Comparison of ENCODE assay signal across 7 cellular contexts in genomic region chr7:926061-927030, GRCh38. TPM values are rescaled to one million over a fixed set of nuclear protein-coding genes. Genes with fewer than 3 reads are reported as not detected.
A peak's percentile ranks its signal among the peaks of the same experiment; 100 is the strongest.
DNase-seq lines count a peak whose midpoint lies in the region; ATAC-seq lines count a peak whose summit lies in the region.
"Had no signal": no experiment of that assay in that cellular context is flagged by ENCODE, and none has a peak within 500 bp of the region (broad histone marks: within the 10 kb centered on the region; RNA-seq: fewer than 3 reads in every experiment).

No MANE protein-coding gene starts in this region.

- H3K27ac ChIP-seq in temporal lobe (ENCODE audit: low read depth, low read length) = peak overlapping the region; percentile 99

- in situ Hi-C loops in KBM-7 (cut with MboI; ENCODE audit: low pct_unique_long_range_greater_than_20kb, low sequenced_read_pairs) = no loop called here

- ATAC-seq in GM21576 (IDR thresholded peaks at IDR 0.05; ENCODE audit: unreplicated experiment) = no peak

- peak; percentile 3 for DNase-seq in activated gamma-delta T cell treated with Interleukin-2 at 50 U/mL for 16 hours
- no peak for DNase-seq in activated gamma-delta T cell (lab: John Stamatoyannopoulos, UW)
- DNase-seq in hippocampal formation (lab: John Stamatoyannopoulos, UW) = peak; percentile 29 to 58
- DNase-seq in KBM-7 = no peak
- DNase-seq: NCI-H2029 had no signal

RNA-seq across cellular contexts. Expression of gene ADAP1, which starts 28.1 kb away (rescaled TPM):
- total RNA-seq in temporal lobe = 32.0 TPM

RNA-seq across cellular contexts. Expression of gene COX19, which starts 49.0 kb away (rescaled TPM):
- total RNA-seq in temporal lobe = 13.3 TPM

RNA-seq across cellular contexts. Expression of gene GET4, which starts 50.0 kb away (rescaled TPM):
- total RNA-seq in temporal lobe = 17.7 TPM

RNA-seq across cellular contexts. Expression of gene CYP2W1, which starts 56.6 kb away (rescaled TPM):
- total RNA-seq in temporal lobe = not detected

Comparison
In these comparisons a context has a peak if more than half of its experiments do, and no peak if none do; other contexts are left out.
1. DNase-seq: peak in activated gamma-delta T cell treated with Interleukin-2 at 50 U/mL for 16 hours (single experiment) and hippocampal formation (2 of 2); none in activated gamma-delta T cell (single experiment) and KBM-7 (single experiment).